In the genomic region with DNA sequence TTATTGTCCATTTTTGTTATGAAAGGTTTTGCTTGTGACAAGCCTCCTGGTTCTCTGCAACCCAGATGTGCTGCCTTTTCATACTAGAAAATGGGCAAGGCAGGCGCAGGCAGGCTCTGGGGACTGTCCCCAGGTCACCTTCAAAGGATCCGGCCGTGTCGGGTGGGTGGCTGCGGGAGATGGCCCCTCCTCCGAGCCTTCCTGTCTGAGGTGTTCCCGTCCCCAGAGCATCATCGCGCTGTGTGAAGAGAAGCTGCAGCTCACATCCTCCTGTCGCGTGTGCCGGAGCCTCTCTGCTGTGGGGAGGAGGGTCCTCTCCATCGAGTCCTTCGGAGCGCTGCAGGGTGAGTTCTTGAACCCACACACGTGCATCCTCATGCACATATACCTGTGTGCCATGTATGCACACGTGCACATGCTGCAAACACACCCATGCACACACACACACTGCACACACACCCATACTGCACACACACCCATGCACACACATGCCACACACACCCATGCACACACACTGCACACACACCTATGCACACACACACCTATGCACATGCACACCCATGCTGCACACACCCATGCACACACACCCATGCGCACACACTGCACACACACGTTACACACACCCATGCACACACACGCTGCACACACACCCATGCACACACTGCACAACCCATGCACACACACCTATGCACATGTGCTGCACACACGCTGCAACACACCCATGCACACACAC, we compare ENCODE assay signal across 19 cellular contexts. TPM values are rescaled to one million over a fixed set of nuclear protein-coding genes. Genes with fewer than 3 reads are reported as not detected.
A peak's percentile ranks its signal among the peaks of the same experiment; 100 is the strongest.
DNase-seq lines count a peak whose midpoint lies in the region; ATAC-seq, FAIRE-seq and TF ChIP-seq lines count a peak whose summit lies in the region.
"Had no signal": no experiment of that assay in that cellular context is flagged by ENCODE, and none has a peak within 500 bp of the region (broad histone marks: within the 10 kb centered on the region; RNA-seq: fewer than 3 reads in every experiment).

No MANE protein-coding gene starts in this region.

- no peak overlapping the region for H3K27ac ChIP-seq in right cardiac atrium (ENCODE audit: low read length)
- no peak overlapping the region for H3K27ac ChIP-seq in heart right ventricle
- H3K27ac ChIP-seq in IMR-90 (ENCODE audit: insufficient read depth, low read length), result no peak overlapping the region
- no peak overlapping the region for H3K27ac ChIP-seq in naive thymus-derived CD4-positive, alpha-beta T cell (ENCODE audit: low read depth, low read length)
- H3K27ac ChIP-seq: C4-2B, GM23248 had no signal

- no peak overlapping the region for H3K9ac ChIP-seq in IMR-90 (ENCODE audit: low read depth, low read length)
- H3K9ac ChIP-seq: GM23248 had no signal

- H3K4me2 ChIP-seq in IMR-90 (ENCODE audit: low read depth, low read length), result no peak overlapping the region

- no peak overlapping the region for H3K27ac Mint-ChIP-seq in naive thymus-derived CD4-positive, alpha-beta T cell
- H3K27ac Mint-ChIP-seq in MCF 10A (ENCODE audit: low read depth, unreplicated experiment), result no peak overlapping the region
- H3K27ac Mint-ChIP-seq: CD4-positive, alpha-beta memory T cell; H9 had no signal

- in situ Hi-C loops in IMR-90 (cut with MboI; ENCODE audit: low sequenced_read_pairs), result no loop called here

- 84% methylated on average over 21 of the region's 21 CpGs for WGBS in right cardiac atrium
- WGBS in heart right ventricle, 2 donors, result 76 to 82% methylated on average over 21 of the region's 21 CpGs
- WGBS in IMR-90 (ENCODE audit: extremely low coverage in 2 of 2, insufficient read length in 1 of 2), 2 experiments, result 84% methylated on average over 16 of the region's 21 CpGs; no CpG with 5 or more reads in 1 of the 2 experiments

- H3K4ac ChIP-seq in IMR-90 (ENCODE audit: low read depth, low read length), result no peak overlapping the region

- no peak for TF ChIP-seq POLR2A in IMR-90 (IDR thresholded peaks at IDR 0.05; ENCODE audit: low read depth, low read length)

- no peaks in the 10 kb centered on the region for H3K36me3 Mint-ChIP-seq in naive thymus-derived CD4-positive, alpha-beta T cell
- H3K36me3 Mint-ChIP-seq in MCF 10A (ENCODE audit: insufficient read depth, unreplicated experiment), result no peaks in the 10 kb centered on the region
- H3K36me3 Mint-ChIP-seq: CD4-positive, alpha-beta memory T cell had no signal

- BruUV-seq in IMR-90 (replicated peaks; lab: Mats Ljungman, UMichigan), result no TSS peak
- no TSS peak for BruUV-seq in MCF 10A (replicated peaks; lab: Mats Ljungman, UMichigan)

- H2AK9ac ChIP-seq in IMR-90 (replicated peaks; ENCODE audit: low read depth, low read length, poor library complexity), result no peak overlapping the region

- no peak overlapping the region for H4K5ac ChIP-seq in IMR-90 (ENCODE audit: low read depth, low read length)

- no peak overlapping the region for H3K4me3 ChIP-seq in right cardiac atrium (ENCODE audit: low read length)
- H3K4me3 ChIP-seq in heart right ventricle, result no peak overlapping the region
- no peak overlapping the region for H3K4me3 ChIP-seq in IMR-90 (ENCODE audit: insufficient read depth, low read depth, low read length)
- no peak overlapping the region for H3K4me3 ChIP-seq in naive thymus-derived CD4-positive, alpha-beta T cell (ENCODE audit: low read length)
- H3K4me3 ChIP-seq: GM23248 had no signal

- no peaks in the 10 kb centered on the region for H3K79me1 ChIP-seq in IMR-90 (ENCODE audit: low read depth in 1 of 2, low read length in 2 of 2)

- no peak for TF ChIP-seq RAD21 in IMR-90 (IDR thresholded peaks at IDR 0.05; ENCODE audit: low read length)

- TF ChIP-seq CTCF in heart right ventricle (IDR thresholded peaks at IDR 0.05), result no peak
- TF ChIP-seq CTCF in IMR-90 (conservative IDR thresholded peaks at IDR 0.05; ENCODE audit: low read depth, low read length), result no peak
- TF ChIP-seq CTCF in MCF 10A (IDR thresholded peaks at IDR 0.05; ENCODE audit: unreplicated experiment), result no peak

- peak; percentile 92 for FAIRE-seq in urothelium cell line (lab: Jason Lieb, UNC)
- FAIRE-seq: G401.6, GM12891 had no signal

- no peak overlapping the region for H2AK5ac ChIP-seq in IMR-90 (ENCODE audit: low read depth, low read length)

- no peak overlapping the region for H4K91ac ChIP-seq in IMR-90 (ENCODE audit: insufficient read depth, low read depth, low read length)

- no peak overlapping the region for H2BK120ac ChIP-seq in IMR-90 (ENCODE audit: low read depth, low read length)

- no peak overlapping the region for H3K23ac ChIP-seq in IMR-90 (ENCODE audit: low read depth, low read length)

- ATAC-seq in right cardiac atrium, result no peak
- ATAC-seq in heart right ventricle, result no peak
- ATAC-seq in IMR-90 (ENCODE audit: low read depth), result no peak
- peak; percentile 10 for ATAC-seq in naive thymus-derived CD4-positive, alpha-beta T cell
- no peak for ATAC-seq in HG02884 (IDR thresholded peaks at IDR 0.05; ENCODE audit: unreplicated experiment)
- no peak for ATAC-seq in HG03097 (IDR thresholded peaks at IDR 0.05; ENCODE audit: low FRiP score, unreplicated experiment)

- H3K56ac ChIP-seq in IMR-90 (ENCODE audit: extremely low read depth, insufficient read depth, low read length), result no peak overlapping the region

- peak overlapping the region in 1 of 10 donors; percentile 21 for H3K4me3 Mint-ChIP-seq in naive thymus-derived CD4-positive, alpha-beta T cell
- H3K4me3 Mint-ChIP-seq in MCF 10A (ENCODE audit: unreplicated experiment), result no peak overlapping the region
- H3K4me3 Mint-ChIP-seq: CD4-positive, alpha-beta memory T cell; H9 had no signal

- H3K9me3 ChIP-seq in right cardiac atrium (ENCODE audit: control insufficient read depth, low read length), result no peaks in the 10 kb centered on the region
- no peaks in the 10 kb centered on the region for H3K9me3 ChIP-seq in heart right ventricle
- H3K9me3 ChIP-seq in IMR-90 (ENCODE audit: control insufficient read depth, insufficient read depth, low read length), result no peaks in the 10 kb centered on the region
- no peaks in the 10 kb centered on the region for H3K9me3 ChIP-seq in naive thymus-derived CD4-positive, alpha-beta T cell (ENCODE audit: control insufficient read depth in 2 of 3, low read length in 3 of 3)

- H3K18ac ChIP-seq in IMR-90 (ENCODE audit: low read depth, low read length), result no peak overlapping the region

- dilution Hi-C loops in IMR-90 (cut with HindIII; ENCODE audit: low sequenced_read_pairs, unreplicated experiment), result no loop called here

- H2BK5ac ChIP-seq in IMR-90 (ENCODE audit: low read depth, low read length, poor library complexity, severe bottlenecking), result no peak overlapping the region

- H3K27me3 ChIP-seq in right cardiac atrium (ENCODE audit: control insufficient read depth, insufficient read depth) (no peaks in the 10 kb centered on the region), heart right ventricle (peaks cover 0 to 51% (median 42%) of the 10 kb centered on the region in 7 donors), IMR-90 (ENCODE audit: control insufficient read depth, insufficient read depth, low read length) (no peaks in the 10 kb centered on the region)
- no peaks in the 10 kb centered on the region for H3K27me3 ChIP-seq in naive thymus-derived CD4-positive, alpha-beta T cell (ENCODE audit: control insufficient read depth in 2 of 2, insufficient read depth in 2 of 2, low read length in 2 of 2)

- H3K9me3 Mint-ChIP-seq in naive thymus-derived CD4-positive, alpha-beta T cell, result peaks cover 0 to 6% (median 0%) of the 10 kb centered on the region in 11 donors
- peaks cover 16% of the 10 kb centered on the region for H3K9me3 Mint-ChIP-seq in MCF 10A (ENCODE audit: unreplicated experiment)

- H3K9me1 ChIP-seq in IMR-90 (ENCODE audit: insufficient read depth, low read length), result no peaks in the 10 kb centered on the region

- H2AFZ ChIP-seq in IMR-90 (replicated peaks; ENCODE audit: low read length, poor library complexity), result peak overlapping the region; percentile 21
- H2AFZ ChIP-seq: GM23248 had no signal

- H2BK15ac ChIP-seq in IMR-90 (ENCODE audit: low read depth, low read length), result no peak overlapping the region

- no peak overlapping the region for H3K14ac ChIP-seq in IMR-90 (replicated peaks; ENCODE audit: low read depth, low read length)

- H3K36me3 ChIP-seq in heart right ventricle, result no peaks in the 10 kb centered on the region
- peaks cover 2% of the 10 kb centered on the region for H3K36me3 ChIP-seq in IMR-90 (ENCODE audit: control insufficient read depth, insufficient read depth, low read length)
- H3K36me3 ChIP-seq in naive thymus-derived CD4-positive, alpha-beta T cell (ENCODE audit: control insufficient read depth in 2 of 3, insufficient read depth in 3 of 3, low read length in 3 of 3), result no peaks in the 10 kb centered on the region

- H4K20me1 ChIP-seq in IMR-90 (ENCODE audit: insufficient read depth, low read length), result no peaks in the 10 kb centered on the region

- peaks cover 0 to 11% (median 0%) of the 10 kb centered on the region in 5 donors for H3K27me3 Mint-ChIP-seq in naive thymus-derived CD4-positive, alpha-beta T cell
- H3K27me3 Mint-ChIP-seq in MCF 10A (ENCODE audit: insufficient read depth, unreplicated experiment), result no peaks in the 10 kb centered on the region

- no peaks in the 10 kb centered on the region for H3K4me1 Mint-ChIP-seq in naive thymus-derived CD4-positive, alpha-beta T cell
- no peaks in the 10 kb centered on the region for H3K4me1 Mint-ChIP-seq in MCF 10A (ENCODE audit: insufficient read depth, unreplicated experiment)
- H3K4me1 Mint-ChIP-seq: CD4-positive, alpha-beta memory T cell; H9 had no signal

- POLR2A ChIA-PET in IMR-90 (lab: Charles Lee; ENCODE audit: unreplicated experiment) (no interaction called here), MCF 10A (lab: Yijun Ruan, JAX) (no interaction called here)
- POLR2A ChIA-PET in naive thymus-derived CD4-positive, alpha-beta T cell (lab: Charles Lee), result no interaction called here

- no peak overlapping the region for H2BK20ac ChIP-seq in IMR-90 (ENCODE audit: low read depth, low read length)

- no peak overlapping the region for H4K8ac ChIP-seq in IMR-90 (ENCODE audit: low read depth in 2 of 2, low read length in 2 of 2)

- intact Hi-C loops in right cardiac atrium (cut with DNase I) (no loop called here), heart right ventricle (cut with DNase I) (no loop called here), IMR-90 (cut with micrococcal nuclease) (no loop called here), MCF 10A (cut with micrococcal nuclease) (no loop called here)
- intact Hi-C loops in naive thymus-derived CD4-positive, alpha-beta T cell (cut with micrococcal nuclease), result no loop called here

- CTCF ChIA-PET in IMR-90 (lab: Yijun Ruan, JAX) (no interaction called here), MCF 10A (lab: Yijun Ruan, JAX) (no interaction called here)
- CTCF ChIA-PET in naive thymus-derived CD4-positive, alpha-beta T cell (lab: Charles Lee), result no interaction called here

- DNase-seq in right cardiac atrium (peak; percentile 7 to 30 (median 24)), heart right ventricle (no peak), IMR-90 (no peak), urothelium cell line (ENCODE audit: low spot score) (no peak), MCF 10A (ENCODE audit: unreplicated experiment) (no peak)
- no peak for DNase-seq in naive thymus-derived CD4-positive, alpha-beta T cell
- DNase-seq: ACHN; CD4-positive, alpha-beta memory T cell; DMS153; DMS79 treated with DMSO at 0.1 percent for 48 hours; EL; GM23248; H9 had no signal

- H3K4me1 ChIP-seq in right cardiac atrium (ENCODE audit: control insufficient read depth, insufficient read depth, low read length) (no peaks in the 10 kb centered on the region), heart right ventricle (no peaks in the 10 kb centered on the region), IMR-90 (ENCODE audit: control insufficient read depth, insufficient read depth, low read length) (no peaks in the 10 kb centered on the region)
- H3K4me1 ChIP-seq in naive thymus-derived CD4-positive, alpha-beta T cell (ENCODE audit: control insufficient read depth in 2 of 2, insufficient read depth in 2 of 2, low read length in 2 of 2), result no peaks in the 10 kb centered on the region

RNA-seq across cellular contexts. Expression of gene KNDC1, which starts 23.8 kb away (rescaled TPM):
- total RNA-seq in right cardiac atrium (1 to 10 TPM in 2 of 4 donors, under 1 TPM in 2; 0.41 to 1.4 (median 0.91) TPM), heart right ventricle (under 1 TPM in 8 of 10 donors, not detected in 2; 0.04 to 0.88 (median 0.20) TPM), IMR-90 (2012; rRNA removed) (0.18 and 0.56 TPM in 2 replicates), MCF 10A (2022) (2.1 and 2.4 TPM in 2 replicates)
- polyA plus RNA-seq in right cardiac atrium (0.23 TPM), heart right ventricle (under 1 TPM in 1 of 2 donors, not detected in 1; 0.07 TPM), IMR-90 (2012; rRNA removed) (1.1 TPM in 2 replicates)
- 0.48 and 1.4 TPM in 2 replicates for polyA plus RNA-seq in IMR-90 (2012; cell fraction: cytosol; rRNA removed)
- 1.9 and 4.0 TPM in 2 replicates for polyA plus RNA-seq in IMR-90 (2012; cell fraction: nucleus; rRNA removed; ENCODE audit: low replicate concordance)
- 1 to 10 TPM in 1 of 5 experiments, under 1 TPM in 3, not detected in 1; 0.05 to 3.6 (median 0.60) TPM for total RNA-seq in naive thymus-derived CD4-positive, alpha-beta T cell
- not detected for polyA plus RNA-seq in naive thymus-derived CD4-positive, alpha-beta T cell

RNA-seq across cellular contexts. Expression of gene UTF1, which starts 46.2 kb away (rescaled TPM):
- total RNA-seq in right cardiac atrium (not detected), heart right ventricle (not detected), IMR-90 (2012; rRNA removed) (not detected in 2 replicates), MCF 10A (2022) (not detected in 2 replicates)
- polyA plus RNA-seq in right cardiac atrium (not detected), heart right ventricle (not detected), IMR-90 (2012; rRNA removed) (not detected in 2 replicates)
- polyA plus RNA-seq in IMR-90 (2012; cell fraction: cytosol; rRNA removed), result not detected in 2 replicates
- polyA plus RNA-seq in IMR-90 (2012; cell fraction: nucleus; rRNA removed; ENCODE audit: low replicate concordance), result not detected in 2 replicates
- total RNA-seq in naive thymus-derived CD4-positive, alpha-beta T cell, result under 1 TPM in 1 of 5 experiments, not detected in 4; 0.56 TPM
- polyA plus RNA-seq in naive thymus-derived CD4-positive, alpha-beta T cell, result not detected
- total RNA-seq: A172; CD4-positive, alpha-beta memory T cell; GM23248 had no signal
- polyA plus RNA-seq: CD4-positive, alpha-beta memory T cell; GM23248 had no signal

RNA-seq across cellular contexts. Expression of gene VENTX, which starts 53.8 kb away (rescaled TPM):
- total RNA-seq in right cardiac atrium, result under 1 TPM; 0.45 to 0.89 (median 0.68) TPM
- 0.48 TPM for polyA plus RNA-seq in right cardiac atrium
- total RNA-seq in heart right ventricle, result 1 to 10 TPM in 1 of 10 donors, under 1 TPM in 8, not detected in 1; 0.19 to 1.5 (median 0.42) TPM
- polyA plus RNA-seq in heart right ventricle, result 1 to 10 TPM in 1 of 2 donors, under 1 TPM in 1; 0.83 to 1.3 TPM
- total RNA-seq in IMR-90 (2012; rRNA removed), result not detected in 2 replicates
- not detected in 2 replicates for polyA plus RNA-seq in IMR-90 (2012; rRNA removed)
- not detected in 2 replicates for polyA plus RNA-seq in IMR-90 (2012; cell fraction: cytosol; rRNA removed)
- 0.02 TPM in 1 of 2 replicates, not detected in the other for polyA plus RNA-seq in IMR-90 (2012; cell fraction: nucleus; rRNA removed; ENCODE audit: low replicate concordance)
- 1 to 10 TPM in 1 of 5 experiments, under 1 TPM in 1, not detected in 3; 0.85 to 5.7 TPM for total RNA-seq in naive thymus-derived CD4-positive, alpha-beta T cell
- polyA plus RNA-seq in naive thymus-derived CD4-positive, alpha-beta T cell, result not detected
- not detected in 2 replicates for total RNA-seq in MCF 10A (2022)
- total RNA-seq: A172; CD4-positive, alpha-beta memory T cell; GM23248 had no signal
- polyA plus RNA-seq: CD4-positive, alpha-beta memory T cell; GM23248 had no signal

Comparison
In these comparisons a context has a peak if more than half of its experiments do, and no peak if none do; other contexts are left out.
1. DNase-seq: peak in right cardiac atrium (3 of 3); none in heart right ventricle (0 of 2), IMR-90 (single experiment), naive thymus-derived CD4-positive, alpha-beta T cell (0 of 9), urothelium cell line (single experiment) and MCF 10A (single experiment).